Comparison of ENCODE assay signal across 1 cellular context in the genomic region with DNA sequence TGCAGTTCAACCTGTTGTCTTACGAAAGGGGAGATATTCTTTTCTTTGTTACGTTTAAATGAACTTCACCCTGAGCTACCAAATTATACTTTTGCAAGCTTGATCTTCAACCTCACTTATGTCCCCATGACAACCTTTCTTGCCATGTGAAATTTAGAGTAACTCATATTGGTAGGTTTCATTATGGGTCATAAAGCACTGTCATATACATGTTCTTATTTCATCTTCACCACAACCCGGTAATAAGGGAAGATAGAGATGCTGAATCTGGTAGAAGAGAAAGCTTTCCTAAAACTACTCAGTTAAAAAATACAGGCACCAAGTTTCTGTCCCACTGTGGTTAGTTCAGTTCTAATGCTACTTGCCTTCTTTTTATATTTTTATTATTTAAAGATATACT.
TF ChIP-seq lines count a peak whose summit lies in the region.

No MANE protein-coding gene starts in this region.

TF ChIP-seq in GM12878, 131 proteins besides CTCF, POLR2A, EP300 and RAD21 (continued from another document):
- TF ChIP-seq, protein P1, sequence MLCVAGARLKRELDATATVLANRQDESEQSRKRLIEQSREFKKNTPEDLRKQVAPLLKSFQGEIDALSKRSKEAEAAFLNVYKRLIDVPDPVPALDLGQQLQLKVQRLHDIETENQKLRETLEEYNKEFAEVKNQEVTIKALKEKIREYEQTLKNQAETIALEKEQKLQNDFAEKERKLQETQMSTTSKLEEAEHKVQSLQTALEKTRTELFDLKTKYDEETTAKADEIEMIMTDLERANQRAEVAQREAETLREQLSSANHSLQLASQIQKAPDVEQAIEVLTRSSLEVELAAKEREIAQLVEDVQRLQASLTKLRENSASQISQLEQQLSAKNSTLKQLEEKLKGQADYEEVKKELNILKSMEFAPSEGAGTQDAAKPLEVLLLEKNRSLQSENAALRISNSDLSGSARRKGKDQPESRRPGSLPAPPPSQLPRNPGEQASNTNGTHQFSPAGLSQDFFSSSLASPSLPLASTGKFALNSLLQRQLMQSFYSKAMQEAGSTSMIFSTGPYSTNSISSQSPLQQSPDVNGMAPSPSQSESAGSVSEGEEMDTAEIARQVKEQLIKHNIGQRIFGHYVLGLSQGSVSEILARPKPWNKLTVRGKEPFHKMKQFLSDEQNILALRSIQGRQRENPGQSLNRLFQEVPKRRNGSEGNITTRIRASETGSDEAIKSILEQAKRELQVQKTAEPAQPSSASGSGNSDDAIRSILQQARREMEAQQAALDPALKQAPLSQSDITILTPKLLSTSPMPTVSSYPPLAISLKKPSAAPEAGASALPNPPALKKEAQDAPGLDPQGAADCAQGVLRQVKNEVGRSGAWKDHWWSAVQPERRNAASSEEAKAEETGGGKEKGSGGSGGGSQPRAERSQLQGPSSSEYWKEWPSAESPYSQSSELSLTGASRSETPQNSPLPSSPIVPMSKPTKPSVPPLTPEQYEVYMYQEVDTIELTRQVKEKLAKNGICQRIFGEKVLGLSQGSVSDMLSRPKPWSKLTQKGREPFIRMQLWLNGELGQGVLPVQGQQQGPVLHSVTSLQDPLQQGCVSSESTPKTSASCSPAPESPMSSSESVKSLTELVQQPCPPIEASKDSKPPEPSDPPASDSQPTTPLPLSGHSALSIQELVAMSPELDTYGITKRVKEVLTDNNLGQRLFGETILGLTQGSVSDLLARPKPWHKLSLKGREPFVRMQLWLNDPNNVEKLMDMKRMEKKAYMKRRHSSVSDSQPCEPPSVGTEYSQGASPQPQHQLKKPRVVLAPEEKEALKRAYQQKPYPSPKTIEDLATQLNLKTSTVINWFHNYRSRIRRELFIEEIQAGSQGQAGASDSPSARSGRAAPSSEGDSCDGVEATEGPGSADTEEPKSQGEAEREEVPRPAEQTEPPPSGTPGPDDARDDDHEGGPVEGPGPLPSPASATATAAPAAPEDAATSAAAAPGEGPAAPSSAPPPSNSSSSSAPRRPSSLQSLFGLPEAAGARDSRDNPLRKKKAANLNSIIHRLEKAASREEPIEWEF (IDR thresholded peaks at IDR 0.05; ENCODE audit: insufficient replicate concordance, low read depth, low read length), result no peak
